ENCODE assay signal across 8 cellular contexts in the genomic region with DNA sequence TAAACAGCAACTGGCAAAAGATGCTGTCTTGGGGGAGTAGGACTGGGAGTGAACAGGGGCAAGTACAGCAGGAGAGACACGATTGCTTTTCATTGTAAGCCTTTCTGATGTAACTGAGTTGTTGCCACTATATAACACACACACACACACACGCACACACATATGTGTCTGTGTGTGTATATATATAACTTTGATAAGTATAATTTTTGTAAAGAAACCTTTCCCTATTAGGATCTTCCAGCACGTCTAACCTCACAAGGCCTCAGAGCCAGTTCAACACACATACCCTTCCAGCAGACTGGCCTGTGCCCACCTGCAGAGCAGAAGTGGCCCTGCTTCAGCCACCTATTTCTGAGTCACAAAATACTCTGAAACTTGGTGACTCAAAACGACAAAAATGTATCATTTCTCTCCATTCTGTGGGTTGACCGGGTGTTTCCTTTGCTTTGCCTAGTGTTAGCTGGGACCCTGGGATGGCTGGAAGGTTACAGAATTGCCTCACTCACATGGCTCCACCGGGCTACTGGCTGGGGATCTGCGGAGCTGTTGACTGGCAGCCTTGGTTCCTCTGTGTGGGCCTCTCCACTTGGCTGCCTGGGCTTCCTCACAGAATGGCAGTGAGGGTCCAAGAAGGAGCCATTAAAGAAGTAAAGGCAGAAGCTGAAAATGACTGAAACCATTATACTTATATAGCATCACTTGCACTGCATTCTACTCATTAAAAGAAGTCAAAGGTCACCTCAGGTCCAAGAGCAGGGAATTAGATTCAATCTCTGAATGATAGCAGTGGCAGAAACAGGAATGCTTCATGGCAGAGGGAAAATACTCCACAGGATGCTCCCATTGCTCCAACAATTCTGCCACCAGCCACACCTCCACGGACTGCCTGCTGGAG.
A peak's percentile ranks its signal among the peaks of the same experiment; 100 is the strongest.
DNase-seq lines count a peak whose midpoint lies in the region; ATAC-seq and FAIRE-seq lines count a peak whose summit lies in the region.

No MANE protein-coding gene starts in this region.

- H3K4me1 ChIP-seq in small intestine (ENCODE audit: control insufficient read depth in 2 of 2, insufficient read depth in 1 of 2, low read depth in 1 of 2, low read length in 1 of 2) = peaks cover 8 to 13% of the 10 kb centered on the region in 2 donors

- DNase-seq in activated CD4-positive, alpha-beta T cell treated with anti-CD3 and anti-CD28 coated beads for 48 hours = peak; percentile 46
- DNase-seq in activated CD4-positive, alpha-beta T cell treated with anti-CD3 and anti-CD28 coated beads, Interleukin-2, amount 10 ng/mL, durations not matched to agents 7 days and 5 days = no peak
- DNase-seq in small intestine (peak; percentile 44), NCI-H226 (no peak), NOMO-1 (lab: John Stamatoyannopoulos, UW; ENCODE audit: unreplicated experiment in 2 of 2) (no peak), NCI-H2081 (lab: John Stamatoyannopoulos, UW) (no peak)

- no peaks in the 10 kb centered on the region for H3K36me3 ChIP-seq in small intestine (ENCODE audit: control insufficient read depth in 2 of 2, insufficient read depth in 2 of 2, low read length in 2 of 2)

- CTCF ChIA-PET in activated CD4-positive, alpha-beta T cell treated with anti-CD3 and anti-CD28 coated beads, Interleukin-2, amount 10 ng/mL, durations not matched to agents 7 days and 5 days (lab: Charles Lee) = interaction anchor here (0.7 to 1.5 kb wide), 3 partner anchors 10 to 30 kb away, joined by 3 read pairs; no protein-coding TSS in a partner anchor

- no peaks in the 10 kb centered on the region for H3K9me3 Mint-ChIP-seq in activated CD4-positive, alpha-beta T cell treated with anti-CD3 and anti-CD28 coated beads, Interleukin-2, amount 10 ng/mL, durations not matched to agents 7 days and 5 days

- no peak overlapping the region for H3K4me3 Mint-ChIP-seq in activated CD4-positive, alpha-beta T cell treated with anti-CD3 and anti-CD28 coated beads, Interleukin-2, amount 10 ng/mL, durations not matched to agents 7 days and 5 days

- H3K36me3 Mint-ChIP-seq in activated CD4-positive, alpha-beta T cell treated with anti-CD3 and anti-CD28 coated beads, Interleukin-2, amount 10 ng/mL, durations not matched to agents 7 days and 5 days (ENCODE audit: low read depth) = no peaks in the 10 kb centered on the region

- H3K27ac ChIP-seq in small intestine (ENCODE audit: low read depth in 1 of 2, low read length in 1 of 2) = peak overlapping the region in 1 of 2 donors; percentile 86

- peak; percentile 79 for ATAC-seq in GM21737 (IDR thresholded peaks at IDR 0.05; ENCODE audit: unreplicated experiment)
- ATAC-seq in HG03575 (IDR thresholded peaks at IDR 0.05; ENCODE audit: extremely low read depth, insufficient number of reproducible peaks, low FRiP score, unreplicated experiment) = peak; percentile 89

- H3K9me3 ChIP-seq in small intestine (ENCODE audit: control insufficient read depth, low read depth) = no peaks in the 10 kb centered on the region

- POLR2A ChIA-PET in activated CD4-positive, alpha-beta T cell treated with anti-CD3 and anti-CD28 coated beads, Interleukin-2, amount 10 ng/mL, durations not matched to agents 7 days and 5 days (lab: Charles Lee) = no interaction called here

- no peaks in the 10 kb centered on the region for H3K27me3 Mint-ChIP-seq in activated CD4-positive, alpha-beta T cell treated with anti-CD3 and anti-CD28 coated beads, Interleukin-2, amount 10 ng/mL, durations not matched to agents 7 days and 5 days

- FAIRE-seq in small intestine (lab: Jason Lieb, UNC) = no peak

- no peaks in the 10 kb centered on the region for H3K27me3 ChIP-seq in small intestine (ENCODE audit: control insufficient read depth in 2 of 2, insufficient read depth in 2 of 2, low read length in 2 of 2)

- H3K4me1 Mint-ChIP-seq in activated CD4-positive, alpha-beta T cell treated with anti-CD3 and anti-CD28 coated beads, Interleukin-2, amount 10 ng/mL, durations not matched to agents 7 days and 5 days = peaks cover 7% of the 10 kb centered on the region

- no peak overlapping the region for H3K27ac Mint-ChIP-seq in activated CD4-positive, alpha-beta T cell treated with anti-CD3 and anti-CD28 coated beads, Interleukin-2, amount 10 ng/mL, durations not matched to agents 7 days and 5 days

- 78 to 87% (median 79%) methylated on average over 8 of the region's 8 CpGs for WGBS in small intestine, 3 donors

- H3K4me3 ChIP-seq in small intestine (ENCODE audit: low read depth in 1 of 2, low read length in 2 of 2) = no peak overlapping the region

Comparison
In these comparisons a context has a peak if more than half of its experiments do, and no peak if none do; other contexts are left out.
1. DNase-seq: peak in activated CD4-positive, alpha-beta T cell treated with anti-CD3 and anti-CD28 coated beads for 48 hours (single experiment) and small intestine (single experiment); none in activated CD4-positive, alpha-beta T cell treated with anti-CD3 and anti-CD28 coated beads, Interleukin-2, amount 10 ng/mL, durations not matched to agents 7 days and 5 days (single experiment), NCI-H226 (single experiment), NOMO-1 (0 of 2) and NCI-H2081 (0 of 2).